ENCODE assay signal across 23 cellular contexts in the genomic region with DNA sequence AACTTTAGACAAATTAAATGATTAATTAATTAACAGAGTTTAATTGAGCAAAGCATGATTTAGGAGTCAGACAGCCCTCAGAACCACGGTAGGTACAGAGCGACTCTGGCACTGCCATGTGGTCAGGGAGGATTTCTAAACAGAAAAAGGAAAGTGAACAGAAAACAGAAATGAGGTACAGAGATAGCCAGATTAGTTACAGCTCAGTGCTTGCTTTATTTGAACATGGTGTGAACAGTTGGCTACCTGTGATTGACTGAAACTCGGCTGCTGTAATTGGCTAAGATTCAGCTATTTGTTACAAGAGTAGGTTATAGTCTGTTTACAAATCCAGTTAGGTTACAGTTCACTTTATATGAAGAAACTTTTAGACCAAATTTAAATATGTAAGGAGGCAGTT.
"Had no signal": no experiment of that assay in that cellular context is flagged by ENCODE, and none has a peak within 500 bp of the region (broad histone marks: within the 10 kb centered on the region; RNA-seq: fewer than 3 reads in every experiment).

No MANE protein-coding gene starts in this region.

- H3K27me3 Mint-ChIP-seq: naive B cell; stimulated activated naive B cell treated with anti-CD40 and anti-IgM and Interleukin-4, amounts not matched to agents 10 μg/mL and 1 μg/mL and 100 μg/mL, for 72 hours had no signal

- FAIRE-seq: kidney, urothelium cell line had no signal

- H2AFZ ChIP-seq: hepatocyte had no signal

- ATAC-seq: left cardiac atrium; left ventricle myocardium superior; stimulated activated naive B cell treated with anti-CD40 and anti-IgM and Interleukin-4, amounts not matched to agents 10 μg/mL and 1 μg/mL and 100 μg/mL, for 72 hours had no signal

- H3K9me3 ChIP-seq: colonic mucosa had no signal

- H3K4me3 Mint-ChIP-seq: naive B cell; nephron; stimulated activated naive B cell treated with anti-CD40 and anti-IgM and Interleukin-4, amounts not matched to agents 10 μg/mL and 1 μg/mL and 100 μg/mL, for 72 hours had no signal

- H3K4me2 ChIP-seq: hepatocyte had no signal

- H3K79me2 ChIP-seq: hepatocyte had no signal

- H3K27ac ChIP-seq: colonic mucosa, hepatocyte, sigmoid colon, skin epidermis, stomach, thoracic aorta, transverse colon had no signal

- H3K36me3 ChIP-seq: colonic mucosa, sigmoid colon, thoracic aorta, transverse colon had no signal

- H3K4me1 Mint-ChIP-seq: naive B cell; nephron; stimulated activated naive B cell treated with anti-CD40 and anti-IgM and Interleukin-4, amounts not matched to agents 10 μg/mL and 1 μg/mL and 100 μg/mL, for 72 hours had no signal

- H3K27me3 ChIP-seq: colonic mucosa, hepatocyte, sigmoid colon, stomach, transverse colon had no signal

- DNase-seq: colonic mucosa; dermis blood vessel endothelial cell; foreskin melanocyte; head of caudate nucleus; kidney; left cardiac atrium; left ventricle myocardium superior; mesendoderm; naive B cell; posterior cingulate gyrus; sigmoid colon; stimulated activated CD4-positive, alpha-beta T cell treated with anti-CD3 and anti-CD28 coated beads, Interleukin-2, amount 100 ng/mL, for 24 hours; stimulated activated CD4-positive, alpha-beta T cell treated with anti-CD3 and anti-CD28 coated beads, Interleukin-4, amount 100 ng/mL, for 4 hours; stimulated activated naive B cell treated with anti-CD40 and anti-IgM and Interleukin-4, amounts not matched to agents 10 μg/mL and 1 μg/mL and 100 μg/mL, for 72 hours; stomach; substantia nigra; transverse colon had no signal

- H3K27ac Mint-ChIP-seq: nephron; stimulated activated naive B cell treated with anti-CD40 and anti-IgM and Interleukin-4, amounts not matched to agents 10 μg/mL and 1 μg/mL and 100 μg/mL, for 72 hours had no signal

- H3K4me3 ChIP-seq: colonic mucosa, hepatocyte, lung, sigmoid colon, skin epidermis, stomach, thoracic aorta, transverse colon had no signal

- H3K4me1 ChIP-seq: colonic mucosa, sigmoid colon, stomach, transverse colon had no signal
